8 cellular contexts compared by ENCODE assay signal in the genomic region with DNA sequence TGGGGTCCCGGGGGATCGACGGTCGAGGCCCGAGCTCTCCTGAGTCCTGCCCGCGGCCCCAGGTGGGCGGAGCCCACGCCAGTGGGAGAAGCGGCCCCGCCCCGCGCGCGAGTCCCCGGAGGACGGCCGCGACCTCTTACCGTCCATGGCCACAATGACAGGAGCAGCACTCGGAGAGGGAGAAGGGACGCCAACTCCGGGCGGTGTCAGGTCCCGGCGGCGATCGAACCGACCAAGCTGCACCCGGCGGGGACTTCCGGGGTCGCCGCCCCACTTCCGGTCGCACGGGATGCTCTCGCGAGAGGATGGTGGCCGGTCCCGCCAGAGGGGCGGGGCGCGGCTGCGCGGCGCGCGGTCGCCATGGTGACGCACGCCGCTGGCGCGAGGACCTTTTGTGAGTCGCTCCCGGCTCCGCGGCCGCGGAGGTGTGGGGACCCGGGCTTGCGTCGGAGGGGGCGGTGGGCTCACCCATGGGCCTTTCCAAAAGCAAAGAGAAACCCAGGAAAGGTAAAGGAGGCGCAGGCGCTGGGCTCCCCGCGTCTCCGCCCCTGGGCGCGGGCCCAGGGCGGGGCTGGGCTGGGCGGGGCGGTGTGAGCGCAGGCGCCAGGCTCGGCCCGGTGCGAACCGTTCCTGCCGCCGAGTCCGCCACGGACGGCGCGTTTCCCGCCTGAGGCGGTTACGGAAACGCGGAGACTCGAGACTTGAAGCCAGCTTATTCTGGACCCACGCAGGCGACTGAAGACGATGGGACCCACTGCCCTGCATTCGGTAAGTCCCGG. TPM values are rescaled to one million over a fixed set of nuclear protein-coding genes. Genes with fewer than 3 reads are reported as not detected.
DNase-seq lines count a peak whose midpoint lies in the region; ATAC-seq and TF ChIP-seq lines count a peak whose summit lies in the region.

A gene (minus strand): TSS at position 267 of the 779 bp plus-strand sequence. CDS start 120 bp downstream, at position 147.
A gene (plus strand): TSS at position 395 of the 779 bp plus-strand sequence. CDS start 76 bp downstream, at position 471.

- H3K4me2 ChIP-seq in BLaER1, result peak within 1 kb of the TSS; percentile 95

- peaks cover 48% of the 10 kb centered on the region for H3K4me1 ChIP-seq in BLaER1
- H3K4me1 ChIP-seq in liver (ENCODE audit: control insufficient read depth in 4 of 4, insufficient read depth in 4 of 4, low read length in 3 of 4), result peaks cover 4 to 29% (median 22%) of the 10 kb centered on the region in 4 donors

- WGBS in liver, result under 1% methylated on average over 99 of the region's 99 CpGs

- H3K36me3 ChIP-seq in BLaER1 (peaks cover 48% of the 10 kb centered on the region), liver (ENCODE audit: control insufficient read depth in 4 of 4, insufficient read depth in 3 of 4, low read depth in 1 of 4, low read length in 3 of 4) (peaks cover 1 to 11% (median 5%) of the 10 kb centered on the region in 4 donors)

- TF ChIP-seq RAD21 in liver (IDR thresholded peaks at IDR 0.05), result no peak

- H3K4me3 Mint-ChIP-seq in dendritic cell treated with granulocyte-macrophage colony-stimulating factor and Interleukin-4, amounts not matched to agents 40 ng/mL and 50 ng/mL, for 4 days, result peak within 1 kb of the TSS; percentile 93

- H3K9ac ChIP-seq in BLaER1 (peak within 1 kb of the TSS; percentile 94), liver (ENCODE audit: low read depth in 1 of 2, low read length in 2 of 2) (peak within 1 kb of the TSS; percentile 15 to 66)

- H3K27ac Mint-ChIP-seq in dendritic cell treated with granulocyte-macrophage colony-stimulating factor and Interleukin-4, amounts not matched to agents 40 ng/mL and 50 ng/mL, for 4 days, result peak within 1 kb of the TSS; percentile 89

- peak within 1 kb of the TSS; percentile 97 for H3K4me3 ChIP-seq in BLaER1
- H3K4me3 ChIP-seq in liver (ENCODE audit: low read depth in 1 of 3, low read length in 3 of 3), result peak within 1 kb of the TSS; percentile 87 to 95 (median 89)

- H3K27me3 ChIP-seq in BLaER1 (no peaks in the 10 kb centered on the region), liver (ENCODE audit: control insufficient read depth in 4 of 4, insufficient read depth in 4 of 4, low read length in 3 of 4) (no peaks in the 10 kb centered on the region)

- DNase-seq in GM19238 (ENCODE audit: insufficient read length, low spot score) (peak; percentile 99), NCI-H526 treated with DMSO at 0.1 percent for 48 hours (lab: John Stamatoyannopoulos, UW) (peak; percentile 32)
- DNase-seq in activated CD4-positive, alpha-beta T cell treated with anti-CD3 and anti-CD28 coated beads, Interleukin-2, amount 50 U/mL, for 1 hour, result peak; percentile 91
- peak; percentile 92 for DNase-seq in stimulated activated CD4-positive, alpha-beta T cell treated with anti-CD3 and anti-CD28 coated beads, Interleukin-4, amount 100 ng/mL, for 1 hour

- no peaks in the 10 kb centered on the region for H3K9me3 Mint-ChIP-seq in dendritic cell treated with granulocyte-macrophage colony-stimulating factor and Interleukin-4, amounts not matched to agents 40 ng/mL and 50 ng/mL, for 4 days

- peaks cover 39% of the 10 kb centered on the region for H4K20me1 ChIP-seq in BLaER1

- peaks cover 39% of the 10 kb centered on the region for H3K4me1 Mint-ChIP-seq in dendritic cell treated with granulocyte-macrophage colony-stimulating factor and Interleukin-4, amounts not matched to agents 40 ng/mL and 50 ng/mL, for 4 days (ENCODE audit: low read depth)

- intact Hi-C loops in dendritic cell treated with granulocyte-macrophage colony-stimulating factor and Interleukin-4, amounts not matched to agents 40 ng/mL and 50 ng/mL, for 4 days (cut with micrococcal nuclease), result no loop called here

- ATAC-seq in HG03432 (IDR thresholded peaks at IDR 0.05; ENCODE audit: unreplicated experiment), result peak; percentile 90

- peak within 1 kb of the TSS; percentile 91 for H3K27ac ChIP-seq in BLaER1
- peak within 1 kb of the TSS; percentile 21 to 72 for H3K27ac ChIP-seq in liver (ENCODE audit: low read depth in 1 of 2, low read length in 2 of 2)

- H3K9me3 ChIP-seq in BLaER1 (no peaks in the 10 kb centered on the region), liver (ENCODE audit: control insufficient read depth in 4 of 4, low read length in 3 of 4) (no peaks in the 10 kb centered on the region)

- peaks cover 2% of the 10 kb centered on the region for H3K27me3 Mint-ChIP-seq in dendritic cell treated with granulocyte-macrophage colony-stimulating factor and Interleukin-4, amounts not matched to agents 40 ng/mL and 50 ng/mL, for 4 days

- peaks cover 65% of the 10 kb centered on the region for H3K36me3 Mint-ChIP-seq in dendritic cell treated with granulocyte-macrophage colony-stimulating factor and Interleukin-4, amounts not matched to agents 40 ng/mL and 50 ng/mL, for 4 days (ENCODE audit: low read depth)

- TF ChIP-seq CTCF in liver (IDR thresholded peaks at IDR 0.05; ENCODE audit: low read depth, low read length, missing input control), result no peak

TF ChIP-seq in liver, 16 proteins besides CTCF, POLR2A, EP300 and RAD21:
- peak; percentile 68 for TF ChIP-seq NR2F2 (IDR thresholded peaks at IDR 0.05)
- TF ChIP-seq, protein P1, sequence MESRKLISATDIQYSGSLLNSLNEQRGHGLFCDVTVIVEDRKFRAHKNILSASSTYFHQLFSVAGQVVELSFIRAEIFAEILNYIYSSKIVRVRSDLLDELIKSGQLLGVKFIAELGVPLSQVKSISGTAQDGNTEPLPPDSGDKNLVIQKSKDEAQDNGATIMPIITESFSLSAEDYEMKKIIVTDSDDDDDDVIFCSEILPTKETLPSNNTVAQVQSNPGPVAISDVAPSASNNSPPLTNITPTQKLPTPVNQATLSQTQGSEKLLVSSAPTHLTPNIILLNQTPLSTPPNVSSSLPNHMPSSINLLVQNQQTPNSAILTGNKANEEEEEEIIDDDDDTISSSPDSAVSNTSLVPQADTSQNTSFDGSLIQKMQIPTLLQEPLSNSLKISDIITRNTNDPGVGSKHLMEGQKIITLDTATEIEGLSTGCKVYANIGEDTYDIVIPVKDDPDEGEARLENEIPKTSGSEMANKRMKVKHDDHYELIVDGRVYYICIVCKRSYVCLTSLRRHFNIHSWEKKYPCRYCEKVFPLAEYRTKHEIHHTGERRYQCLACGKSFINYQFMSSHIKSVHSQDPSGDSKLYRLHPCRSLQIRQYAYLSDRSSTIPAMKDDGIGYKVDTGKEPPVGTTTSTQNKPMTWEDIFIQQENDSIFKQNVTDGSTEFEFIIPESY (IDR thresholded peaks at IDR 0.05), result peak; percentile 98
- TF ChIP-seq GABPA (IDR thresholded peaks at IDR 0.05 in 1 of 2, conservative IDR thresholded peaks at IDR 0.05 in 1 of 2), result peak; percentile 73 to 92
- TF ChIP-seq, protein P2, sequence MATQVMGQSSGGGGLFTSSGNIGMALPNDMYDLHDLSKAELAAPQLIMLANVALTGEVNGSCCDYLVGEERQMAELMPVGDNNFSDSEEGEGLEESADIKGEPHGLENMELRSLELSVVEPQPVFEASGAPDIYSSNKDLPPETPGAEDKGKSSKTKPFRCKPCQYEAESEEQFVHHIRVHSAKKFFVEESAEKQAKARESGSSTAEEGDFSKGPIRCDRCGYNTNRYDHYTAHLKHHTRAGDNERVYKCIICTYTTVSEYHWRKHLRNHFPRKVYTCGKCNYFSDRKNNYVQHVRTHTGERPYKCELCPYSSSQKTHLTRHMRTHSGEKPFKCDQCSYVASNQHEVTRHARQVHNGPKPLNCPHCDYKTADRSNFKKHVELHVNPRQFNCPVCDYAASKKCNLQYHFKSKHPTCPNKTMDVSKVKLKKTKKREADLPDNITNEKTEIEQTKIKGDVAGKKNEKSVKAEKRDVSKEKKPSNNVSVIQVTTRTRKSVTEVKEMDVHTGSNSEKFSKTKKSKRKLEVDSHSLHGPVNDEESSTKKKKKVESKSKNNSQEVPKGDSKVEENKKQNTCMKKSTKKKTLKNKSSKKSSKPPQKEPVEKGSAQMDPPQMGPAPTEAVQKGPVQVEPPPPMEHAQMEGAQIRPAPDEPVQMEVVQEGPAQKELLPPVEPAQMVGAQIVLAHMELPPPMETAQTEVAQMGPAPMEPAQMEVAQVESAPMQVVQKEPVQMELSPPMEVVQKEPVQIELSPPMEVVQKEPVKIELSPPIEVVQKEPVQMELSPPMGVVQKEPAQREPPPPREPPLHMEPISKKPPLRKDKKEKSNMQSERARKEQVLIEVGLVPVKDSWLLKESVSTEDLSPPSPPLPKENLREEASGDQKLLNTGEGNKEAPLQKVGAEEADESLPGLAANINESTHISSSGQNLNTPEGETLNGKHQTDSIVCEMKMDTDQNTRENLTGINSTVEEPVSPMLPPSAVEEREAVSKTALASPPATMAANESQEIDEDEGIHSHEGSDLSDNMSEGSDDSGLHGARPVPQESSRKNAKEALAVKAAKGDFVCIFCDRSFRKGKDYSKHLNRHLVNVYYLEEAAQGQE (IDR thresholded peaks at IDR 0.05), result no peak
TF ChIP-seq in liver: peak in this region for 3.

RNA-seq across cellular contexts. Expression of the first gene that starts in this region (rescaled TPM):
- 10 to 100 TPM; 31.7 to 36.7 TPM for total RNA-seq in liver
- 10 to 100 TPM; 25.7 to 32.9 TPM for polyA plus RNA-seq in liver

RNA-seq across cellular contexts. Expression of the second gene that starts in this region (rescaled TPM):
- total RNA-seq in liver, result 1 to 10 TPM; 3.3 to 3.6 TPM
- 1 to 10 TPM; 1.6 to 3.5 TPM for polyA plus RNA-seq in liver

Comparison
In these comparisons a context has a peak if more than half of its experiments do, and no peak if none do; other contexts are left out.
1. Peak in every context shown above with its lines: DNase-seq, ATAC-seq, H3K4me3 ChIP-seq and H3K27ac ChIP-seq.
2. DNase-seq: peak in every context shown above with its lines; median percentile 99 in GM19238; 92 in stimulated activated CD4-positive, alpha-beta T cell treated with anti-CD3 and anti-CD28 coated beads, Interleukin-4, amount 100 ng/mL, for 1 hour; 91 in activated CD4-positive, alpha-beta T cell treated with anti-CD3 and anti-CD28 coated beads, Interleukin-2, amount 50 U/mL, for 1 hour; 32 in NCI-H526 treated with DMSO at 0.1 percent for 48 hours.